8 cellular contexts compared by ENCODE assay signal in the genomic region with DNA sequence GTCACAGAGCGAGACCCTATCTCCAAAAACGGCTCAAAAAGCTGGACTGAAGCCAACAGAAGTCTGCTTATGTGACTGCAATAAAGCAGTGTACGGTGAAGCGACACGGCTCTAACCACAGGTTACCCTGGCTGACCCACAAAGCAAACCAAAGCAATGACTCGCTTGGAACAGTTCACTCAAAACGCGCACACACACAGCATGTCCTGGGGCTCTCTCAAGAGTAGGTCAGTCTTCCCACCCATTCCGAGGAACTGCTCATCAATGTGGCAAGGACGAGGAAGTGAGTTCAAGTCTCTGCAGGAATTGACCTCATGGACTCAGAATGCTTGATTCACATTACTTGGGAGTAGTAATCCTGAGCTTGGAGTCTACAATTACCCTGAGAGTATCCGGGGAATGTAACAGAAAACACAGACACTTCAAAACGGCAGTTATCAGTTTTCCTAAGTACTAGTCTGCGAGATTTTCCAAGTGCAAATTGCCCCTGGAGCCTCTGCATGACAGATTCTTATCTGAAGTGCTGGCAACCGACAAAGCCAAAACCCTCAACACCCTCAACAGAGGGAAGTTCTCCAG.
DNase-seq lines count a peak whose midpoint lies in the region; ATAC-seq and TF ChIP-seq lines count a peak whose summit lies in the region.

No MANE protein-coding gene starts in this region.

- H3K27me3 ChIP-seq in brain microvascular endothelial cell (replicated peaks), result no peaks in the 10 kb centered on the region

- DNase-seq in DMS79 (lab: John Stamatoyannopoulos, UW), result peak; percentile 77
- peak; percentile 21 for DNase-seq in LoVo (ENCODE audit: low spot score)
- peak; percentile 95 for DNase-seq in brain microvascular endothelial cell
- DNase-seq in non-pigmented ciliary epithelial cell (ENCODE audit: low read depth), result peak; percentile 96
- no peak for DNase-seq in NCI-H748 treated with DMSO at 0.1 percent for 48 hours (lab: John Stamatoyannopoulos, UW)

- in situ Hi-C loops in brain microvascular endothelial cell (cut with HindIII; ENCODE audit: low pct_ligation_motif_present, low sequenced_read_pairs), result no loop called here

- ATAC-seq in GM18873 (IDR thresholded peaks at IDR 0.05; ENCODE audit: low FRiP score, unreplicated experiment) (no peak), GM21515 (IDR thresholded peaks at IDR 0.05; ENCODE audit: unreplicated experiment) (no peak), HG03457 (IDR thresholded peaks at IDR 0.05; ENCODE audit: unreplicated experiment) (no peak)

- H3K27ac ChIP-seq in brain microvascular endothelial cell, result peak overlapping the region; percentile 71

- no peak for TF ChIP-seq CTCF in brain microvascular endothelial cell (IDR thresholded peaks at IDR 0.05; ENCODE audit: low read depth, low read length, missing control alignments)

- peaks cover 28% of the 10 kb centered on the region for H3K36me3 ChIP-seq in brain microvascular endothelial cell (replicated peaks)

- H3K4me3 ChIP-seq in brain microvascular endothelial cell (ENCODE audit: low read depth, low read length), result no peak overlapping the region
